Comparison of ENCODE assay signal across 32 cellular contexts in genomic region chr3:14256046-14256445, GRCh38.
A peak's percentile ranks its signal among the peaks of the same experiment; 100 is the strongest.
DNase-seq lines count a peak whose midpoint lies in the region; ATAC-seq and TF ChIP-seq lines count a peak whose summit lies in the region.
"Had no signal": no experiment of that assay in that cellular context is flagged by ENCODE, and none has a peak within 500 bp of the region (broad histone marks: within the 10 kb centered on the region; RNA-seq: fewer than 3 reads in every experiment).

No MANE protein-coding gene starts in this region.

- H3K27ac Mint-ChIP-seq in GM23338, result no peak overlapping the region
- H3K27ac Mint-ChIP-seq: activated naive CD4-positive, alpha-beta T cell treated with anti-CD3 and anti-CD28 coated beads for 36 hours; activated T-helper 1 cell treated with anti-CD3 and anti-CD28 coated beads, Interleukin-12 subunit alpha, Interleukin-12 subunit beta, Interleukin-2, Interleukin-4 antibody, amounts not matched to agents 30 ng/mL and 10 ng/mL and 1 ng/mL, durations not matched to agents 14 hours and 24 hours and 36 hours; WTC11 had no signal

- H3K27ac ChIP-seq in GM23338 (ENCODE audit: low read depth), result 0 out of 2 replicates have a peak overlapping the region, but pooled peaks have one; percentile 19
- H3K27ac ChIP-seq: BLaER1, neutrophil, prostate gland, testis, uterus had no signal

- H3K36me3 ChIP-seq in GM23338 (ENCODE audit: insufficient read depth), result no peaks in the 10 kb centered on the region
- H3K36me3 ChIP-seq: adrenal gland, BLaER1, neutrophil, prostate gland, uterus had no signal

- H3F3A ChIP-seq in GM23338 (replicated peaks; ENCODE audit: low read depth), result no peaks in the 10 kb centered on the region

- H3K4me1 ChIP-seq in GM23338 (ENCODE audit: insufficient read depth), result 0 out of 2 replicates have a peak, but pooled peaks cover 4% of the 10 kb centered on the region
- H3K4me1 ChIP-seq: adrenal gland, BLaER1, prostate gland, uterus had no signal

- H3K79me2 ChIP-seq in GM23338 (replicated peaks; ENCODE audit: insufficient read depth), result no peaks in the 10 kb centered on the region

- no peak for ATAC-seq in GM23338
- ATAC-seq in HG03039 (IDR thresholded peaks at IDR 0.05; ENCODE audit: unreplicated experiment), result no peak

- DNase-seq in GM23338 (ENCODE audit: low spot score) (no peak), NCI-H69 (lab: John Stamatoyannopoulos, UW) (peak; percentile 20), astrocyte of the cerebellum (ENCODE audit: low read depth) (peak; percentile 8), kidney glomerular epithelial cell (lab: John Stamatoyannopoulos, UW) (peak; percentile 37), NCI-H1694 treated with DMSO at 0.1 percent for 48 hours (lab: John Stamatoyannopoulos, UW) (no peak), putamen (ENCODE audit: low spot score) (no peak), SKM-1 treated with dmso at 0.1 percent for 144 hours (lab: John Stamatoyannopoulos, UW; ENCODE audit: unreplicated experiment) (no peak)
- DNase-seq: activated CD4-positive, alpha-beta T cell treated with anti-CD3 and anti-CD28 coated beads, Interleukin-2, amount 50 U/mL, for 4 hours; activated CD8-positive, alpha-beta memory T cell treated with anti-CD3 and anti-CD28 coated beads, Interleukin-2, amount 50 U/mL, for 4 hours; activated naive CD4-positive, alpha-beta T cell treated with anti-CD3 and anti-CD28 coated beads for 36 hours; COR-L47; DND-41; effector memory CD4-positive, alpha-beta T cell; erythroblast; left cardiac atrium; NCI-H1048; NCI-H1930; NCI-H226; NCI-H774; Right ventricle myocardium superior; stimulated activated naive CD4-positive, alpha-beta T cell treated with Interleukin-2 at 50 U/mL for 16 hours; SW 1271; T1000 had no signal

- peak overlapping the region; percentile 83; the same call in 1 of the 2 replicates for H2AFZ ChIP-seq in GM23338

- H3K9me2 ChIP-seq in GM23338 (ENCODE audit: insufficient read depth), result no peaks in the 10 kb centered on the region

- H3K4me2 ChIP-seq in GM23338, result no peak overlapping the region
- H3K4me2 ChIP-seq: BLaER1 had no signal

- no peak overlapping the region for H3K4me3 ChIP-seq in GM23338
- no peak overlapping the region for H3K4me3 ChIP-seq in astrocyte of the cerebellum (ENCODE audit: low read depth, low read length)
- H3K4me3 ChIP-seq: adrenal gland, BLaER1, prostate gland, testis, uterus had no signal

- TF ChIP-seq CTCF in GM23338 (conservative IDR thresholded peaks at IDR 0.05; ENCODE audit: low read depth in 2 of 2) (no peak), astrocyte of the cerebellum (IDR thresholded peaks at IDR 0.05; ENCODE audit: low read depth, low read length, missing control alignments) (no peak)

- H3K36me3 Mint-ChIP-seq in GM23338 (ENCODE audit: low read depth), result no peaks in the 10 kb centered on the region
- H3K36me3 Mint-ChIP-seq: WTC11 had no signal

- no peaks in the 10 kb centered on the region for H3K9me3 Mint-ChIP-seq in GM23338
- H3K9me3 Mint-ChIP-seq: activated naive CD4-positive, alpha-beta T cell treated with anti-CD3 and anti-CD28 coated beads for 36 hours; activated T-helper 1 cell treated with anti-CD3 and anti-CD28 coated beads, Interleukin-12 subunit alpha, Interleukin-12 subunit beta, Interleukin-2, Interleukin-4 antibody, amounts not matched to agents 30 ng/mL and 10 ng/mL and 1 ng/mL, durations not matched to agents 14 hours and 24 hours and 36 hours had no signal

- no peaks in the 10 kb centered on the region for H3K27me3 ChIP-seq in GM23338 (ENCODE audit: insufficient read depth)
- H3K27me3 ChIP-seq: adrenal gland, BLaER1, neutrophil, testis, uterus had no signal

- peaks cover 2% of the 10 kb centered on the region; the same call in 2 of the 3 replicates for H3K4me1 Mint-ChIP-seq in GM23338

- H3K27me3 Mint-ChIP-seq in GM23338 (ENCODE audit: insufficient read depth, low read depth, poor library complexity), result peaks cover 14% of the 10 kb centered on the region

- no peaks in the 10 kb centered on the region for H4K20me1 ChIP-seq in GM23338 (replicated peaks; ENCODE audit: insufficient read depth)
- H4K20me1 ChIP-seq: BLaER1 had no signal

- in situ Hi-C loops in astrocyte of the cerebellum (cut with HindIII; ENCODE audit: low sequenced_read_pairs), result no loop called here

- H3K4me3 Mint-ChIP-seq in GM23338, result no peak overlapping the region
- H3K4me3 Mint-ChIP-seq: activated naive CD4-positive, alpha-beta T cell treated with anti-CD3 and anti-CD28 coated beads for 36 hours; activated T-helper 1 cell treated with anti-CD3 and anti-CD28 coated beads, Interleukin-12 subunit alpha, Interleukin-12 subunit beta, Interleukin-2, Interleukin-4 antibody, amounts not matched to agents 30 ng/mL and 10 ng/mL and 1 ng/mL, durations not matched to agents 14 hours and 24 hours and 36 hours; WTC11 had no signal

TF ChIP-seq in GM23338, 12 proteins besides CTCF, POLR2A, EP300 and RAD21 (continues in another document):
- TF ChIP-seq ZNF462 (CRISPR knock-in tag; IDR thresholded peaks at IDR 0.05), result no peak
- no peak for TF ChIP-seq STAT1 (IDR thresholded peaks at IDR 0.05; ENCODE audit: unreplicated experiment)
- TF ChIP-seq ZNF331 (CRISPR knock-in tag; IDR thresholded peaks at IDR 0.05; ENCODE audit: low read depth), result no peak
- TF ChIP-seq EZH2 (IDR thresholded peaks at IDR 0.05; ENCODE audit: low read depth, unreplicated experiment), result no peak

Comparison
In these comparisons a context has a peak if more than half of its experiments do, and no peak if none do; other contexts are left out.
1. DNase-seq: peak in NCI-H69 (single experiment), astrocyte of the cerebellum (single experiment) and kidney glomerular epithelial cell (single experiment); none in GM23338 (single experiment), NCI-H1694 treated with DMSO at 0.1 percent for 48 hours (single experiment), putamen (single experiment) and SKM-1 treated with dmso at 0.1 percent for 144 hours (single experiment).